Comparison of ENCODE assay signal across 8 cellular contexts in genomic region chr4:1347410-1347864, GRCh38. TPM values are rescaled to one million over a fixed set of nuclear protein-coding genes. Genes with fewer than 3 reads are reported as not detected.
DNase-seq lines count a peak whose midpoint lies in the region; FAIRE-seq and TF ChIP-seq lines count a peak whose summit lies in the region.

No MANE protein-coding gene starts in this region.

- H3K27me3 ChIP-seq in effector memory CD4-positive, alpha-beta T cell (replicated peaks; ENCODE audit: control insufficient read depth, insufficient read depth, low read length, poor library complexity, severe bottlenecking): no peaks in the 10 kb centered on the region

- TF ChIP-seq POLR2A in H54 (IDR thresholded peaks at IDR 0.05; ENCODE audit: low read depth, low read length): no peak

- no peak for FAIRE-seq in H54 (lab: Jason Lieb, UNC)

- H3K36me3 ChIP-seq in KOPT-K1 (ENCODE audit: insufficient read depth, low read length): 0 out of 2 replicates have a peak, but pooled peaks cover 3% of the 10 kb centered on the region
- peaks cover 6% of the 10 kb centered on the region for H3K36me3 ChIP-seq in effector memory CD4-positive, alpha-beta T cell (ENCODE audit: control insufficient read depth, insufficient read depth, low read length)

- no peak for TF ChIP-seq CTCF in WI38 (IDR thresholded peaks at IDR 0.05; ENCODE audit: low read depth, low read length)

- H3K4me1 ChIP-seq in effector memory CD4-positive, alpha-beta T cell (ENCODE audit: control insufficient read depth, insufficient read depth, low read length, poor library complexity, severe bottlenecking): peaks cover 22% of the 10 kb centered on the region

- DNase-seq in NCI-H2171 treated with DMSO at 0.1 percent for 48 hours (lab: John Stamatoyannopoulos, UW) (peak; percentile 34), NCI-H2171 (lab: John Stamatoyannopoulos, UW) (no peak), H54 (ENCODE audit: insufficient read length, low spot score) (peak; percentile 62), lung microvascular endothelial cell (ENCODE audit: low read depth in 2 of 2) (peak; percentile 83 to 88)
- peak in 1 of 3 donors; percentile 44 for DNase-seq in effector memory CD4-positive, alpha-beta T cell
- DNase-seq in stimulated activated CD8-positive, alpha-beta memory T cell treated with anti-CD3 and anti-CD28 coated beads, Interleukin-15, amount 100 ng/mL, for 48 hours (ENCODE audit: low read depth in 2 of 2): peak; percentile 37 to 38

- H3K9me3 ChIP-seq in KOPT-K1 (ENCODE audit: insufficient read depth, low read length, poor library complexity, severe bottlenecking): no peaks in the 10 kb centered on the region
- H3K9me3 ChIP-seq in effector memory CD4-positive, alpha-beta T cell (ENCODE audit: control insufficient read depth, low read length): no peaks in the 10 kb centered on the region

- peak overlapping the region; percentile 83 for H3K27ac ChIP-seq in KOPT-K1 (ENCODE audit: low read depth, low read length, poor library complexity, severe bottlenecking)
- peak overlapping the region; percentile 88 for H3K27ac ChIP-seq in effector memory CD4-positive, alpha-beta T cell (ENCODE audit: insufficient read depth, low read length, poor library complexity, severe bottlenecking)

- peak overlapping the region; percentile 58 for H3K4me3 ChIP-seq in WI38 (ENCODE audit: low read depth, low read length)
- H3K4me3 ChIP-seq in effector memory CD4-positive, alpha-beta T cell (ENCODE audit: insufficient read depth, low read depth, low read length, poor library complexity, severe bottlenecking): peak overlapping the region; percentile 92

RNA-seq across cellular contexts. Expression of gene UVSSA, which starts 0.4 kb away (rescaled TPM):
- total RNA-seq in lung microvascular endothelial cell: 1.7 and 3.6 TPM in 2 replicates

RNA-seq across cellular contexts. Expression of gene MAEA, which starts 57.7 kb away (rescaled TPM):
- total RNA-seq in lung microvascular endothelial cell: 35.7 and 49.2 TPM in 2 replicates

RNA-seq across cellular contexts. Expression of gene NKX1-1, which starts 58.8 kb away (rescaled TPM):
- total RNA-seq in lung microvascular endothelial cell: not detected in 2 replicates
